Comparison of ENCODE assay signal across 14 cellular contexts in genomic region chr13:77715233-77715891, GRCh38. TPM values are rescaled to one million over a fixed set of nuclear protein-coding genes. Genes with fewer than 3 reads are reported as not detected.
DNase-seq lines count a peak whose midpoint lies in the region; ATAC-seq and TF ChIP-seq lines count a peak whose summit lies in the region.
"Had no signal": no experiment of that assay in that cellular context is flagged by ENCODE, and none has a peak within 500 bp of the region (broad histone marks: within the 10 kb centered on the region; RNA-seq: fewer than 3 reads in every experiment).

No MANE protein-coding gene starts in this region.

- H3K9me3 Mint-ChIP-seq in activated T-cell treated with anti-CD3 and anti-CD28 coated beads, Interleukin-2, amount 50 U/mL, for 4 hours: peaks cover 21% of the 10 kb centered on the region

- peaks cover 36% of the 10 kb centered on the region for H3K4me1 Mint-ChIP-seq in activated T-cell treated with anti-CD3 and anti-CD28 coated beads, Interleukin-2, amount 50 U/mL, for 4 hours (ENCODE audit: low read depth)

- H3K27me3 ChIP-seq in left lung: no peaks in the 10 kb centered on the region
- no peaks in the 10 kb centered on the region; the same call in 1 of the 2 replicates for H3K27me3 ChIP-seq in MG63
- no peaks in the 10 kb centered on the region for H3K27me3 ChIP-seq in prostate gland (replicated peaks; ENCODE audit: insufficient read depth)
- H3K27me3 ChIP-seq: SJSA1 had no signal

- H3K36me3 ChIP-seq in left lung: peaks cover 0 to 2% of the 10 kb centered on the region in 2 donors
- no peaks in the 10 kb centered on the region for H3K36me3 ChIP-seq in MG63
- no peaks in the 10 kb centered on the region for H3K36me3 ChIP-seq in prostate gland
- H3K36me3 ChIP-seq: left ventricle myocardium inferior, SJSA1 had no signal

- TF ChIP-seq POLR2A in prostate gland (IDR thresholded peaks at IDR 0.05): no peak

- no peak overlapping the region for H3K4me3 ChIP-seq in left lung
- no peak overlapping the region for H3K4me3 ChIP-seq in MG63
- no peak overlapping the region for H3K4me3 ChIP-seq in prostate gland
- H3K4me3 ChIP-seq: left ventricle myocardium inferior, SJSA1 had no signal

- no peak overlapping the region for H3K27ac ChIP-seq in left lung
- H3K27ac ChIP-seq in prostate gland: no peak overlapping the region
- H3K27ac ChIP-seq: left ventricle myocardium inferior, SJSA1 had no signal

- intact Hi-C loops in left lung (cut with DNase I) (no loop called here), prostate gland (cut with DNase I) (no loop called here)

- H3K4me3 Mint-ChIP-seq in activated T-cell treated with anti-CD3 and anti-CD28 coated beads, Interleukin-2, amount 50 U/mL, for 4 hours: no peak overlapping the region
- H3K4me3 Mint-ChIP-seq: dendritic cell treated with granulocyte-macrophage colony-stimulating factor and Interleukin-4, amounts not matched to agents 40 ng/mL and 50 ng/mL, for 4 days had no signal

- peaks cover 0 to 3% of the 10 kb centered on the region in 2 donors for H3K4me1 ChIP-seq in left lung
- H3K4me1 ChIP-seq in prostate gland (replicated peaks): no peaks in the 10 kb centered on the region
- H3K4me1 ChIP-seq: left ventricle myocardium inferior, SJSA1 had no signal

- H3K9me3 ChIP-seq in left lung (peaks cover 0 to 3% of the 10 kb centered on the region in 2 donors), MG63 (no peaks in the 10 kb centered on the region), prostate gland (no peaks in the 10 kb centered on the region)
- H3K9me3 ChIP-seq: SJSA1 had no signal

- WGBS in prostate gland: 88% methylated on average over 1 of the region's 1 CpG

- peak; percentile 34 to 52 for ATAC-seq in activated T-cell treated with anti-CD3 and anti-CD28 coated beads, Interleukin-2, amount 50 U/mL, for 4 hours
- ATAC-seq in GM21423 (IDR thresholded peaks at IDR 0.05; ENCODE audit: unreplicated experiment) (peak; percentile 56), HG02943 (IDR thresholded peaks at IDR 0.05; ENCODE audit: low read depth, unreplicated experiment) (peak; percentile 68), left lung (peak; percentile 68), left lobe of liver (no peak)

- peaks cover 5% of the 10 kb centered on the region for H3K36me3 Mint-ChIP-seq in activated T-cell treated with anti-CD3 and anti-CD28 coated beads, Interleukin-2, amount 50 U/mL, for 4 hours (ENCODE audit: insufficient read depth)

- DNase-seq in activated T-cell treated with anti-CD3 and anti-CD28 coated beads, Interleukin-2, amount 50 U/mL, for 4 hours: no peak
- DNase-seq in activated T-cell treated with anti-CD3 and anti-CD28 coated beads, Interleukin-2, amount 50 U/mL, for 1 hour: no peak
- DNase-seq in left lung (no peak), MG63 (no peak), prostate gland (ENCODE audit: low spot score) (no peak), left lobe of liver (ENCODE audit: low spot score) (no peak)
- DNase-seq: activated CD8-positive, alpha-beta memory T cell treated with anti-CD3 and anti-CD28 coated beads, Interleukin-2, amount 50 U/mL, for 4 hours; amygdala; left ventricle myocardium inferior; trophoblast cell had no signal

- no peak for TF ChIP-seq CTCF in left lung (IDR thresholded peaks at IDR 0.05)
- no peak for TF ChIP-seq CTCF in prostate gland (IDR thresholded peaks at IDR 0.05)

- no peaks in the 10 kb centered on the region for H3K27me3 Mint-ChIP-seq in activated T-cell treated with anti-CD3 and anti-CD28 coated beads, Interleukin-2, amount 50 U/mL, for 4 hours (ENCODE audit: low read depth)
- H3K27me3 Mint-ChIP-seq: dendritic cell treated with granulocyte-macrophage colony-stimulating factor and Interleukin-4, amounts not matched to agents 40 ng/mL and 50 ng/mL, for 4 days had no signal

RNA-seq across cellular contexts. Expression of gene SLAIN1, which starts 17.9 kb away (rescaled TPM):
- total RNA-seq in activated T-cell treated with anti-CD3 and anti-CD28 coated beads, Interleukin-2, amount 50 U/mL, for 4 hours: 10 to 100 TPM; 20.8 to 23.0 (median 22.0) TPM
- total RNA-seq in left lung (10 to 100 TPM; 12.8 to 18.7 TPM), prostate gland (100 to 1,000 TPM in 1 of 2 donors, 1 to 10 TPM in 1; 9.6 to 132 TPM), left lobe of liver (3.1 TPM)
- not detected in 2 replicates for total RNA-seq in MG63 (2014; rRNA removed; shearing (Covaris generic); ENCODE audit: low replicate concordance)
- total RNA-seq: SJSA1 had no signal
